ENCODE assay signal across 22 cellular contexts in genomic region chr19:42322305-42322704, GRCh38. TPM values are rescaled to one million over a fixed set of nuclear protein-coding genes. Genes with fewer than 3 reads are reported as not detected.
"Had no signal": no experiment of that assay in that cellular context is flagged by ENCODE, and none has a peak within 500 bp of the region (broad histone marks: within the 10 kb centered on the region; RNA-seq: fewer than 3 reads in every experiment).

No MANE protein-coding gene starts in this region.

- ATAC-seq: HepG2, Panc1, PC-3, T-cell had no signal

- H3K4me2 ChIP-seq: SK-N-SH had no signal

- H3K27ac Mint-ChIP-seq: T-cell had no signal

- H3K9me3 Mint-ChIP-seq: T-cell had no signal

- DNase-seq: IMR-90; Kasumi-1; KG1; MM.1S; NCI-H1092 treated with DMSO at 0.1 percent for 48 hours; NCI-H1436; NCI-H187; NCI-H2029 treated with DMSO at 0.1 percent for 48 hours; NCI-H2227 treated with DMSO at 0.1 percent for 48 hours; NCI-H524; NCI-H69; NCI-H774; NK-92 treated with Interleukin-12 subunit alpha and Interleukin-12 subunit beta, amount 100 ng/mL, for 24 hours; PC-3; SHP77; SK-N-SH; SW 1271; T-cell had no signal

- H3K9me2 ChIP-seq: SK-N-SH had no signal

- H3K9me3 ChIP-seq: SK-N-SH had no signal

- FAIRE-seq: HepG2 had no signal

- H3K36me3 Mint-ChIP-seq: T-cell had no signal

- H3K9ac ChIP-seq: SK-N-SH had no signal

- H3K27ac ChIP-seq: RWPE1 had no signal

RNA-seq across cellular contexts. Expression of gene TMEM145, which starts 9.2 kb away (rescaled TPM):
- total RNA-seq: M059J, T-cell had no signal

RNA-seq across cellular contexts. Expression of gene PAFAH1B3, which starts 19.9 kb away (rescaled TPM):
- total RNA-seq: PC-3 had no signal

RNA-seq across cellular contexts. Expression of gene PRR19, which starts 20.4 kb away (rescaled TPM):
- total RNA-seq: PC-3 had no signal
